In genomic region chr10:6120691-6121090, GRCh38 we compare ENCODE assay signal across 16 cellular contexts. TPM values are rescaled to one million over a fixed set of nuclear protein-coding genes. Genes with fewer than 3 reads are reported as not detected.
DNase-seq lines count a peak whose midpoint lies in the region; ATAC-seq and TF ChIP-seq lines count a peak whose summit lies in the region.
"Had no signal": no experiment of that assay in that cellular context is flagged by ENCODE, and none has a peak within 500 bp of the region (broad histone marks: within the 10 kb centered on the region; RNA-seq: fewer than 3 reads in every experiment).

No MANE protein-coding gene starts in this region.

- peaks cover 13 to 23% (median 16%) of the 10 kb centered on the region in 11 experiments; a peak in 21 of 22 replicates for H3K36me3 ChIP-seq in BLaER1 treated with 17β-estradiol and CSF1 and Interleukin-3, amounts not matched to agents 10 nM and 100 nM
- H3K36me3 ChIP-seq in rectal smooth muscle tissue (ENCODE audit: control insufficient read depth, insufficient read depth, low read length), result no peaks in the 10 kb centered on the region

- no peaks in the 10 kb centered on the region for H3K9me3 ChIP-seq in BLaER1 treated with 17β-estradiol and CSF1 and Interleukin-3, amounts not matched to agents 10 nM and 100 nM (replicated peaks in 1 of 11)
- H3K9me3 ChIP-seq in T-helper 17 cell (ENCODE audit: control insufficient read depth, low read length, poor library complexity, severe bottlenecking), result no peaks in the 10 kb centered on the region

- H3K4me2 ChIP-seq in BLaER1 treated with 17β-estradiol and CSF1 and Interleukin-3, amounts not matched to agents 10 nM and 100 nM, result peak overlapping the region in 7 of 11 experiments; percentile 6 to 58 (median 44); a peak in 12 of 22 replicates

- peaks cover 19% of the 10 kb centered on the region for H3K4me1 Mint-ChIP-seq in T-helper 17 cell
- H3K4me1 Mint-ChIP-seq in activated CD8-positive, alpha-beta memory T cell treated with anti-CD3 and anti-CD28 coated beads, Interleukin-2, amount 10 ng/mL, durations not matched to agents 7 days and 5 days, result peaks cover 26% of the 10 kb centered on the region

- H3K36me3 Mint-ChIP-seq in T-helper 17 cell (ENCODE audit: low read depth), result peaks cover 4% of the 10 kb centered on the region
- peaks cover 9% of the 10 kb centered on the region for H3K36me3 Mint-ChIP-seq in activated CD8-positive, alpha-beta memory T cell treated with anti-CD3 and anti-CD28 coated beads, Interleukin-2, amount 10 ng/mL, durations not matched to agents 7 days and 5 days

- CTCF ChIA-PET in activated CD8-positive, alpha-beta memory T cell treated with anti-CD3 and anti-CD28 coated beads, Interleukin-2, amount 10 ng/mL, durations not matched to agents 7 days and 5 days (lab: Charles Lee), result interaction anchor here (1.0 to 2.2 kb wide), 2 partner anchors 12 to 39 kb away, joined by 3 to 5 read pairs; no protein-coding TSS in a partner anchor

- H3K9ac ChIP-seq in BLaER1 treated with 17β-estradiol and CSF1 and Interleukin-3, amounts not matched to agents 10 nM and 100 nM, result no peak overlapping the region; a peak in 1 of 22 replicates
- no peak overlapping the region for H3K9ac ChIP-seq in rectal smooth muscle tissue (ENCODE audit: low read length)

- no peak overlapping the region for H3K4me3 Mint-ChIP-seq in T-helper 17 cell
- H3K4me3 Mint-ChIP-seq in activated CD8-positive, alpha-beta memory T cell treated with anti-CD3 and anti-CD28 coated beads, Interleukin-2, amount 10 ng/mL, durations not matched to agents 7 days and 5 days, result no peak overlapping the region
- H3K4me3 Mint-ChIP-seq: activated CD4-positive, alpha-beta memory T cell treated with anti-CD3 and anti-CD28 coated beads, Interleukin-2, amount 10 ng/mL, durations not matched to agents 7 days and 5 days had no signal

- no peak for DNase-seq in T-helper 17 cell
- DNase-seq in fibroblast of villous mesenchyme (ENCODE audit: low read depth), result peak; percentile 58
- DNase-seq in NCI-H748 (lab: John Stamatoyannopoulos, UW; ENCODE audit: unreplicated experiment), result no peak
- DNase-seq in activated CD8-positive, alpha-beta memory T cell treated with anti-CD3 and anti-CD28 coated beads, Interleukin-2, amount 10 ng/mL, durations not matched to agents 7 days and 5 days, result no peak
- no peak for DNase-seq in DMS53 treated with DMSO at 0.1 percent for 48 hours (lab: John Stamatoyannopoulos, UW; ENCODE audit: unreplicated experiment)
- DNase-seq: activated CD4-positive, alpha-beta memory T cell treated with anti-CD3 and anti-CD28 coated beads, Interleukin-2, amount 10 ng/mL, durations not matched to agents 7 days and 5 days; activated gamma-delta T cell; NCI-H187 treated with DMSO at 0.1 percent for 48 hours; stimulated activated CD4-positive, alpha-beta T cell treated with anti-CD3 and anti-CD28 coated beads, Interleukin-2, amount 100 ng/mL, for 24 hours had no signal

- H3K27me3 ChIP-seq in BLaER1 treated with 17β-estradiol and CSF1 and Interleukin-3, amounts not matched to agents 10 nM and 100 nM, result peaks cover 0 to 6% (median 0%) of the 10 kb centered on the region in 11 experiments; a peak in 2 of 22 replicates
- no peaks in the 10 kb centered on the region for H3K27me3 ChIP-seq in rectal smooth muscle tissue (ENCODE audit: control insufficient read depth, insufficient read depth, low read length)
- H3K27me3 ChIP-seq: cardiac muscle cell had no signal

- peaks cover 0 to 8% (median 0%) of the 10 kb centered on the region in 11 experiments; a peak in 5 of 22 replicates for H4K20me1 ChIP-seq in BLaER1 treated with 17β-estradiol and CSF1 and Interleukin-3, amounts not matched to agents 10 nM and 100 nM

- no peak for ATAC-seq in T-helper 17 cell
- ATAC-seq in HG03460 (IDR thresholded peaks at IDR 0.05; ENCODE audit: unreplicated experiment), result no peak
- no peak for ATAC-seq in activated CD8-positive, alpha-beta memory T cell treated with anti-CD3 and anti-CD28 coated beads, Interleukin-2, amount 10 ng/mL, durations not matched to agents 7 days and 5 days

- H3K27me3 Mint-ChIP-seq in T-helper 17 cell, result no peaks in the 10 kb centered on the region
- H3K27me3 Mint-ChIP-seq in activated CD8-positive, alpha-beta memory T cell treated with anti-CD3 and anti-CD28 coated beads, Interleukin-2, amount 10 ng/mL, durations not matched to agents 7 days and 5 days, result no peaks in the 10 kb centered on the region
- H3K27me3 Mint-ChIP-seq: activated CD4-positive, alpha-beta memory T cell treated with anti-CD3 and anti-CD28 coated beads, Interleukin-2, amount 10 ng/mL, durations not matched to agents 7 days and 5 days had no signal

- H3K27ac Mint-ChIP-seq in T-helper 17 cell, result peak overlapping the region; percentile 68
- no peak overlapping the region for H3K27ac Mint-ChIP-seq in activated CD8-positive, alpha-beta memory T cell treated with anti-CD3 and anti-CD28 coated beads, Interleukin-2, amount 10 ng/mL, durations not matched to agents 7 days and 5 days
- H3K27ac Mint-ChIP-seq: activated CD4-positive, alpha-beta memory T cell treated with anti-CD3 and anti-CD28 coated beads, Interleukin-2, amount 10 ng/mL, durations not matched to agents 7 days and 5 days had no signal

- no peak for TF ChIP-seq CTCF in fibroblast of villous mesenchyme (IDR thresholded peaks at IDR 0.05; ENCODE audit: insufficient read depth, low read depth, low read length)

- H3K9me3 Mint-ChIP-seq in activated CD8-positive, alpha-beta memory T cell treated with anti-CD3 and anti-CD28 coated beads, Interleukin-2, amount 10 ng/mL, durations not matched to agents 7 days and 5 days (ENCODE audit: low read depth), result no peaks in the 10 kb centered on the region
- H3K9me3 Mint-ChIP-seq: activated CD4-positive, alpha-beta memory T cell treated with anti-CD3 and anti-CD28 coated beads, Interleukin-2, amount 10 ng/mL, durations not matched to agents 7 days and 5 days had no signal

- H3K4me1 ChIP-seq in BLaER1 treated with 17β-estradiol and CSF1 and Interleukin-3, amounts not matched to agents 10 nM and 100 nM, result peaks cover 11 to 37% (median 29%) of the 10 kb centered on the region in 10 experiments
- peaks cover 4% of the 10 kb centered on the region for H3K4me1 ChIP-seq in rectal smooth muscle tissue (ENCODE audit: control insufficient read depth, insufficient read depth, low read length)

- H3K27ac ChIP-seq in BLaER1 treated with 17β-estradiol and CSF1 and Interleukin-3, amounts not matched to agents 10 nM and 100 nM, result peak overlapping the region in 3 of 11 experiments; percentile 12 to 40 (median 15); a peak in 4 of 22 replicates
- H3K27ac ChIP-seq in rectal smooth muscle tissue (ENCODE audit: low read depth, low read length), result peak overlapping the region; percentile 23
- H3K27ac ChIP-seq: C4-2B had no signal

- no peak overlapping the region for H3K4me3 ChIP-seq in BLaER1 treated with 17β-estradiol and CSF1 and Interleukin-3, amounts not matched to agents 10 nM and 100 nM
- H3K4me3 ChIP-seq in fibroblast of villous mesenchyme (ENCODE audit: low read depth, low read length) (no peak overlapping the region), rectal smooth muscle tissue (ENCODE audit: low read length) (no peak overlapping the region)
- H3K4me3 ChIP-seq: cardiac muscle cell, lung had no signal

RNA-seq across cellular contexts. Expression of gene RBM17, which starts 31.9 kb away (rescaled TPM):
- 100 to 1,000 TPM; 133 to 146 TPM for total RNA-seq in T-helper 17 cell
- 29.6 and 47.5 TPM in 2 replicates for total RNA-seq in fibroblast of villous mesenchyme
- 100 to 1,000 TPM; 205 to 267 TPM for total RNA-seq in activated CD8-positive, alpha-beta memory T cell treated with anti-CD3 and anti-CD28 coated beads, Interleukin-2, amount 10 ng/mL, durations not matched to agents 7 days and 5 days

RNA-seq across cellular contexts. Expression of gene IL2RA, which starts 58.5 kb away (rescaled TPM):
- 10 to 100 TPM; 51.7 to 59.2 TPM for total RNA-seq in T-helper 17 cell
- under 0.01 TPM in 1 of 2 replicates, not detected in the other for total RNA-seq in fibroblast of villous mesenchyme
- 100 to 1,000 TPM; 302 to 832 TPM for total RNA-seq in activated CD8-positive, alpha-beta memory T cell treated with anti-CD3 and anti-CD28 coated beads, Interleukin-2, amount 10 ng/mL, durations not matched to agents 7 days and 5 days
- total RNA-seq: cardiac muscle cell, endothelial cell of umbilical vein had no signal

Comparison
In these comparisons a context has a peak if more than half of its experiments do, and no peak if none do; other contexts are left out.
1. RNA of gene IL2RA, which starts 58.5 kb away (total RNA-seq): 302 to 832 TPM in activated CD8-positive, alpha-beta memory T cell treated with anti-CD3 and anti-CD28 coated beads, Interleukin-2, amount 10 ng/mL, durations not matched to agents 7 days and 5 days and 51.7 to 59.2 TPM in T-helper 17 cell; under 0.01 TPM in fibroblast of villous mesenchyme; every median in the first group is over 10 times any median in the second.